ENCODE assay signal across 16 cellular contexts in genomic region chr16:70391446-70391845, GRCh38. TPM values are rescaled to one million over a fixed set of nuclear protein-coding genes. Genes with fewer than 3 reads are reported as not detected.
A peak's percentile ranks its signal among the peaks of the same experiment; 100 is the strongest.
DNase-seq lines count a peak whose midpoint lies in the region; ATAC-seq and TF ChIP-seq lines count a peak whose summit lies in the region.
"Had no signal": no experiment of that assay in that cellular context is flagged by ENCODE, and none has a peak within 500 bp of the region (broad histone marks: within the 10 kb centered on the region; RNA-seq: fewer than 3 reads in every experiment).

No MANE protein-coding gene starts in this region.

- intact Hi-C loops in activated CD8-positive, alpha-beta T cell treated with anti-CD3 and anti-CD28 coated beads for 36 hours (cut with micrococcal nuclease): loop anchor here (5.0 kb wide), 1 partner anchor 86 kb away; no protein-coding TSS in a partner anchor

- peak overlapping the region; percentile 71 for H3K27ac ChIP-seq in WERI-Rb-1
- H3K27ac ChIP-seq in hepatocyte: peak overlapping the region; percentile 43
- H3K27ac ChIP-seq in MM.1S (ENCODE audit: low read length): no peak overlapping the region
- H3K27ac ChIP-seq: C4-2B, KMS-11 had no signal

- no peak overlapping the region for H3K4me3 ChIP-seq in WERI-Rb-1 (ENCODE audit: low read depth, low read length)
- H3K4me3 ChIP-seq in hepatocyte: no peak overlapping the region
- no peak overlapping the region for H3K4me3 ChIP-seq in MM.1S (ENCODE audit: low read length)
- H3K4me3 ChIP-seq: MG63 had no signal

- H3K27me3 Mint-ChIP-seq in activated CD8-positive, alpha-beta T cell treated with anti-CD3 and anti-CD28 coated beads, Interleukin-2, amount 10 ng/mL, durations not matched to agents 7 days and 5 days (ENCODE audit: low read depth): no peaks in the 10 kb centered on the region
- H3K27me3 Mint-ChIP-seq in activated CD8-positive, alpha-beta T cell treated with anti-CD3 and anti-CD28 coated beads for 36 hours: no peaks in the 10 kb centered on the region
- no peaks in the 10 kb centered on the region for H3K27me3 Mint-ChIP-seq in type B pancreatic cell

- no peaks in the 10 kb centered on the region for H3K9me3 ChIP-seq in WERI-Rb-1 (ENCODE audit: severe bottlenecking)
- H3K9me3 ChIP-seq in hepatocyte (ENCODE audit: low read depth): no peaks in the 10 kb centered on the region
- no peaks in the 10 kb centered on the region for H3K9me3 ChIP-seq in MM.1S (replicated peaks; ENCODE audit: insufficient read depth, low read length)
- H3K9me3 ChIP-seq: MG63 had no signal

- H3F3A ChIP-seq in MM.1S (ENCODE audit: insufficient read depth, low read length): 0 out of 2 replicates have a peak, but pooled peaks cover 4% of the 10 kb centered on the region

- H3K9me3 Mint-ChIP-seq in activated CD8-positive, alpha-beta T cell treated with anti-CD3 and anti-CD28 coated beads, Interleukin-2, amount 10 ng/mL, durations not matched to agents 7 days and 5 days (ENCODE audit: insufficient read depth): no peaks in the 10 kb centered on the region
- H3K9me3 Mint-ChIP-seq in activated CD8-positive, alpha-beta T cell treated with anti-CD3 and anti-CD28 coated beads for 36 hours: no peaks in the 10 kb centered on the region
- no peaks in the 10 kb centered on the region for H3K9me3 Mint-ChIP-seq in type B pancreatic cell

- CTCF ChIA-PET in activated CD8-positive, alpha-beta T cell treated with anti-CD3 and anti-CD28 coated beads, Interleukin-2, amount 10 ng/mL, durations not matched to agents 7 days and 5 days (lab: Charles Lee): interaction anchor here (1.3 kb wide), 1 partner anchor 22 kb away, joined by 3 read pairs; no protein-coding TSS in a partner anchor
- CTCF ChIA-PET in activated CD8-positive, alpha-beta T cell treated with anti-CD3 and anti-CD28 coated beads for 36 hours (lab: Charles Lee): no interaction called here

- no peak for ATAC-seq in activated CD8-positive, alpha-beta T cell treated with anti-CD3 and anti-CD28 coated beads, Interleukin-2, amount 10 ng/mL, durations not matched to agents 7 days and 5 days
- no peak for ATAC-seq in activated CD8-positive, alpha-beta T cell treated with anti-CD3 and anti-CD28 coated beads for 36 hours
- ATAC-seq in GM18517 (IDR thresholded peaks at IDR 0.05; ENCODE audit: unreplicated experiment) (no peak), HG03565 (IDR thresholded peaks at IDR 0.05; ENCODE audit: unreplicated experiment) (no peak)
- ATAC-seq: Panc1 had no signal

- H4K20me1 ChIP-seq in hepatocyte (ENCODE audit: insufficient read depth, poor library complexity, severe bottlenecking) (no peaks in the 10 kb centered on the region), MM.1S (ENCODE audit: insufficient read depth, low read length) (no peaks in the 10 kb centered on the region)

- H3K9ac ChIP-seq in MM.1S (ENCODE audit: low read length): no peak overlapping the region
- H3K9ac ChIP-seq: KMS-11 had no signal

- POLR2A ChIA-PET in activated CD8-positive, alpha-beta T cell treated with anti-CD3 and anti-CD28 coated beads, Interleukin-2, amount 10 ng/mL, durations not matched to agents 7 days and 5 days (lab: Charles Lee): interaction anchor here (3.3 kb wide), 1 partner anchor 10 kb away, joined by 13 read pairs; no protein-coding TSS in a partner anchor
- POLR2A ChIA-PET in activated CD8-positive, alpha-beta T cell treated with anti-CD3 and anti-CD28 coated beads for 36 hours (lab: Charles Lee): interaction anchor here (1.3 to 5.2 kb wide), 2 partner anchors 11 to 47 kb away, joined by 3 to 34 read pairs; partner anchors contain the start of gene ST3GAL2

- H3K4me1 ChIP-seq in hepatocyte (ENCODE audit: insufficient read depth) (peaks cover 7% of the 10 kb centered on the region), MM.1S (ENCODE audit: low read length) (no peaks in the 10 kb centered on the region)

- 100% methylated on average over 3 of the region's 3 CpGs for WGBS in hepatocyte (ENCODE audit: low lambda C conversion rate, missing lambda C conversion rate)

- H3K4me3 Mint-ChIP-seq in activated CD8-positive, alpha-beta T cell treated with anti-CD3 and anti-CD28 coated beads, Interleukin-2, amount 10 ng/mL, durations not matched to agents 7 days and 5 days: no peak overlapping the region
- H3K4me3 Mint-ChIP-seq in activated CD8-positive, alpha-beta T cell treated with anti-CD3 and anti-CD28 coated beads for 36 hours: no peak overlapping the region
- no peak overlapping the region for H3K4me3 Mint-ChIP-seq in type B pancreatic cell

- no peaks in the 10 kb centered on the region for H3K27me3 ChIP-seq in WERI-Rb-1 (ENCODE audit: insufficient read depth, low read depth, severe bottlenecking)
- H3K27me3 ChIP-seq in hepatocyte: no peaks in the 10 kb centered on the region
- no peaks in the 10 kb centered on the region for H3K27me3 ChIP-seq in MM.1S (replicated peaks; ENCODE audit: insufficient read depth, low read length)
- H3K27me3 ChIP-seq: MG63 had no signal

- peaks cover 11% of the 10 kb centered on the region for H3K36me3 Mint-ChIP-seq in activated CD8-positive, alpha-beta T cell treated with anti-CD3 and anti-CD28 coated beads, Interleukin-2, amount 10 ng/mL, durations not matched to agents 7 days and 5 days (ENCODE audit: low read depth)
- H3K36me3 Mint-ChIP-seq in activated CD8-positive, alpha-beta T cell treated with anti-CD3 and anti-CD28 coated beads for 36 hours (ENCODE audit: low read depth): peaks cover 6% of the 10 kb centered on the region
- H3K36me3 Mint-ChIP-seq in type B pancreatic cell: peaks cover 8% of the 10 kb centered on the region

- no peak for DNase-seq in activated CD8-positive, alpha-beta T cell treated with anti-CD3 and anti-CD28 coated beads, Interleukin-2, amount 10 ng/mL, durations not matched to agents 7 days and 5 days
- no peak for DNase-seq in activated CD8-positive, alpha-beta T cell treated with anti-CD3 and anti-CD28 coated beads for 36 hours
- DNase-seq in WERI-Rb-1 (no peak), hepatocyte (ENCODE audit: low spot score) (no peak), type B pancreatic cell (ENCODE audit: extremely low spot score, unreplicated experiment) (no peak), MM.1S (no peak)
- DNase-seq: COR-L47, NCI-H1930, NCI-H774, Right ventricle myocardium superior had no signal

- H3K9me2 ChIP-seq in hepatocyte (replicated peaks; ENCODE audit: insufficient read depth): no peaks in the 10 kb centered on the region
- H3K9me2 ChIP-seq in MM.1S (replicated peaks; ENCODE audit: insufficient read depth, low read length): no peaks in the 10 kb centered on the region

- H3K36me3 ChIP-seq in WERI-Rb-1 (peaks cover 75% of the 10 kb centered on the region), hepatocyte (replicated peaks; ENCODE audit: insufficient read depth, low read depth) (no peaks in the 10 kb centered on the region), MM.1S (replicated peaks; ENCODE audit: insufficient read depth, low read length) (no peaks in the 10 kb centered on the region)
- H3K36me3 ChIP-seq: MG63 had no signal

- H2AFZ ChIP-seq in hepatocyte (no peak overlapping the region), MM.1S (ENCODE audit: low read length) (no peak overlapping the region)

- H3K79me2 ChIP-seq in hepatocyte (peaks cover 3% of the 10 kb centered on the region), MM.1S (ENCODE audit: low read length) (no peaks in the 10 kb centered on the region)

- no peak for TF ChIP-seq CTCF in activated CD8-positive, alpha-beta T cell treated with anti-CD3 and anti-CD28 coated beads for 36 hours (IDR thresholded peaks at IDR 0.05)
- TF ChIP-seq CTCF in WERI-Rb-1 (IDR thresholded peaks at IDR 0.05; ENCODE audit: low read depth, low read length) (no peak), hepatocyte (IDR thresholded peaks at IDR 0.05; ENCODE audit: poor library complexity) (no peak), type B pancreatic cell (conservative IDR thresholded peaks at IDR 0.05) (no peak), MM.1S (IDR thresholded peaks at IDR 0.05; ENCODE audit: low read length) (no peak)

- H3K4me2 ChIP-seq in hepatocyte: no peak overlapping the region
- no peak overlapping the region for H3K4me2 ChIP-seq in MM.1S (ENCODE audit: low read depth, low read length)
- H3K4me2 ChIP-seq: KMS-11 had no signal

- peak overlapping the region; percentile 18 for H3K27ac Mint-ChIP-seq in activated CD8-positive, alpha-beta T cell treated with anti-CD3 and anti-CD28 coated beads, Interleukin-2, amount 10 ng/mL, durations not matched to agents 7 days and 5 days
- H3K27ac Mint-ChIP-seq in activated CD8-positive, alpha-beta T cell treated with anti-CD3 and anti-CD28 coated beads for 36 hours: no peak overlapping the region
- H3K27ac Mint-ChIP-seq in type B pancreatic cell: peak overlapping the region; percentile 74

- H3K4me1 Mint-ChIP-seq in activated CD8-positive, alpha-beta T cell treated with anti-CD3 and anti-CD28 coated beads, Interleukin-2, amount 10 ng/mL, durations not matched to agents 7 days and 5 days (ENCODE audit: low read depth): peaks cover 12% of the 10 kb centered on the region
- peaks cover 4% of the 10 kb centered on the region for H3K4me1 Mint-ChIP-seq in activated CD8-positive, alpha-beta T cell treated with anti-CD3 and anti-CD28 coated beads for 36 hours (ENCODE audit: low read depth)
- no peaks in the 10 kb centered on the region for H3K4me1 Mint-ChIP-seq in type B pancreatic cell (ENCODE audit: unreplicated experiment)

RNA-seq across cellular contexts. Expression of gene DDX19A, which starts 44.7 kb away (rescaled TPM):
- 10 to 100 TPM; 38.1 to 38.7 TPM for total RNA-seq in activated CD8-positive, alpha-beta T cell treated with anti-CD3 and anti-CD28 coated beads, Interleukin-2, amount 10 ng/mL, durations not matched to agents 7 days and 5 days
- 10 to 100 TPM; 45.5 to 47.2 TPM for total RNA-seq in activated CD8-positive, alpha-beta T cell treated with anti-CD3 and anti-CD28 coated beads for 36 hours
- total RNA-seq in hepatocyte (49.5 and 55.7 TPM in 2 replicates), type B pancreatic cell (ENCODE audit: low replicate concordance) (41.4 and 52.7 TPM in 2 replicates)
- 39.1 and 45.1 TPM in 2 replicates for polyA plus RNA-seq in hepatocyte

RNA-seq across cellular contexts. Expression of gene ST3GAL2, which starts 47.5 kb away (rescaled TPM):
- 10 to 100 TPM; 34.1 to 39.0 TPM for total RNA-seq in activated CD8-positive, alpha-beta T cell treated with anti-CD3 and anti-CD28 coated beads, Interleukin-2, amount 10 ng/mL, durations not matched to agents 7 days and 5 days
- total RNA-seq in activated CD8-positive, alpha-beta T cell treated with anti-CD3 and anti-CD28 coated beads for 36 hours: 10 to 100 TPM; 13.2 to 19.0 TPM
- 24.2 and 29.2 TPM in 2 replicates for total RNA-seq in hepatocyte
- polyA plus RNA-seq in hepatocyte: 20.8 and 25.6 TPM in 2 replicates
- total RNA-seq in type B pancreatic cell (ENCODE audit: low replicate concordance): 8.5 and 37.2 TPM in 2 replicates
